ENCODE assay signal across 5 cellular contexts in the genomic region with DNA sequence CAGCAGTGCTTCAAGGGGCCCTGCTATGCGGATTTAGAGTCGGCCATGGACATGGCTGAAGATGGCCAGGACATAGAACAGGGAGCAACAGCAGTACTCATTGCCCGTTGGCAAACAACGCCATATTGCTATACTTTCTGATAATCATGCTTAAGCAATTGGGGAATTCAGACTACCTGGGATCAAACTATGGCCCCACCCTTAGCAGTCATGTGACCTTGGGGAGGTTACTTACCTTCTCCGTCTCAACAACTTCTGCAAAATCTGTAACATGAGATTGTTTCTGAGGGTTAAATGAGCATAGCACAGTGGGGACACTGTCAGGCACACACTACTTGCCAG.
DNase-seq lines count a peak whose midpoint lies in the region; ATAC-seq, FAIRE-seq and TF ChIP-seq lines count a peak whose summit lies in the region.
"Not testable (repeated sequence)": the region's sequence is repeated elsewhere in the genome, so short reads cannot be mapped to it uniquely, and the experiment has no call there.

No MANE protein-coding gene starts in this region.

- not testable (repeated sequence) for H3K27me3 ChIP-seq in CD4-positive, alpha-beta T cell (ENCODE audit: control insufficient read depth, insufficient read depth, low read length)
- H3K27me3 ChIP-seq in K562 (ENCODE audit: control insufficient read depth in 2 of 2, insufficient read depth in 2 of 2, low read length in 2 of 2), result peaks cover 8 to 13% of the 10 kb centered on the region in 2 experiments
- H3K27me3 ChIP-seq in neutrophil, result peaks cover 11% of the 10 kb centered on the region

- intact Hi-C loops in CD4-positive, alpha-beta T cell (cut with DNase I, micrococcal nuclease); K562 (cut with micrococcal nuclease): not testable (repeated sequence)

- peaks cover 17% of the 10 kb centered on the region for H3K4me1 Mint-ChIP-seq in CD4-positive, alpha-beta T cell (ENCODE audit: low read depth)
- peaks cover 14% of the 10 kb centered on the region for H3K4me1 Mint-ChIP-seq in type B pancreatic cell (ENCODE audit: unreplicated experiment)

- not testable (repeated sequence) for H3K4me2 ChIP-seq in K562 (ENCODE audit: insufficient read depth, low read length)

- TF ChIP-seq POLR2A in K562 (conservative IDR thresholded peaks at IDR 0.05), result not testable (repeated sequence)

- H2AFZ ChIP-seq in K562 (ENCODE audit: low read depth, low read length), result not testable (repeated sequence)

- in situ Hi-C loops in GM13976 (cut with MboI; ENCODE audit: low sequenced_read_pairs, unreplicated experiment) (loop anchor here (5.0 kb wide), 2 partner anchors 174 to 1274 kb away; partner anchors contain the start of gene ZNF488), K562 (cut with MboI) (loop anchor here (5.0 kb wide), 3 partner anchors 59 to 1274 kb away; partner anchors contain the start of gene ZNF488)

- not testable (repeated sequence) for H3K36me3 ChIP-seq in K562 (ENCODE audit: control insufficient read depth, insufficient read depth, low read length); neutrophil

- not testable (repeated sequence) for H3K4me3 ChIP-seq in K562
- H3K4me3 ChIP-seq in neutrophil (ENCODE audit: low read depth in 1 of 2, low read length in 1 of 2), result peak overlapping the region in 1 of 2 experiments; percentile 67

- not testable (repeated sequence) for H3K36me3 Mint-ChIP-seq in CD4-positive, alpha-beta T cell (ENCODE audit: low read depth); type B pancreatic cell

- TF ChIP-seq CTCF in CD4-positive, alpha-beta T cell (IDR thresholded peaks at IDR 0.05); GM13976 (IDR thresholded peaks at IDR 0.05; ENCODE audit: borderline replicate concordance, control extremely low read depth, extremely low read depth, insufficient read depth, missing control alignments); K562 (IDR thresholded peaks at IDR 0.05 in 2 of 3, conservative IDR thresholded peaks at IDR 0.05 in 1 of 3; ENCODE audit: insufficient read depth in 2 of 3, low read depth in 1 of 3, low read length in 3 of 3); neutrophil (IDR thresholded peaks at IDR 0.05); type B pancreatic cell (conservative IDR thresholded peaks at IDR 0.05): not testable (repeated sequence)

- peak overlapping the region; percentile 89 for H3K4me3 Mint-ChIP-seq in CD4-positive, alpha-beta T cell
- H3K4me3 Mint-ChIP-seq in type B pancreatic cell, result peak overlapping the region; percentile 22

- CTCF ChIA-PET in CD4-positive, alpha-beta T cell (lab: Charles Lee); K562 (lab: Yijun Ruan, JAX; ENCODE audit: low intra/inter-chr PET ratio): not testable (repeated sequence)

- H3K27me3 Mint-ChIP-seq in CD4-positive, alpha-beta T cell, result not testable (repeated sequence)
- H3K27me3 Mint-ChIP-seq in type B pancreatic cell, result peaks cover 19% of the 10 kb centered on the region

- not testable (repeated sequence) for H3K27ac Mint-ChIP-seq in CD4-positive, alpha-beta T cell; type B pancreatic cell

- TF ChIP-seq RAD21 in K562 (CRISPR knock-in tag; conservative IDR thresholded peaks at IDR 0.05 in 1 of 2, IDR thresholded peaks at IDR 0.05 in 1 of 2), result not testable (repeated sequence)

- not testable (repeated sequence) for TF ChIP-seq EP300 in K562 (IDR thresholded peaks at IDR 0.05; ENCODE audit: low read length)

- H3K27ac ChIP-seq in CD4-positive, alpha-beta T cell (ENCODE audit: low read depth, low read length); K562 (ENCODE audit: extremely low read depth, low read depth, low read length): not testable (repeated sequence)
- H3K27ac ChIP-seq in neutrophil, result peak overlapping the region; percentile 27

- FAIRE-seq in K562 (lab: Jason Lieb, UNC), result not testable (repeated sequence)

- H3K9ac ChIP-seq in K562 (ENCODE audit: insufficient read depth in 1 of 2, low read depth in 2 of 2, low read length in 2 of 2), result not testable (repeated sequence)

- H3K9me3 ChIP-seq in CD4-positive, alpha-beta T cell (ENCODE audit: control insufficient read depth, low read length); K562 (replicated peaks; ENCODE audit: control insufficient read depth, insufficient read depth, low read depth, low read length); neutrophil: not testable (repeated sequence)

- DNase-seq in CD4-positive, alpha-beta T cell; K562 (ENCODE audit: extremely low read depth in 1 of 4, low spot score in 3 of 4); type B pancreatic cell (ENCODE audit: extremely low spot score, unreplicated experiment): not testable (repeated sequence)
- peak; percentile 3 for DNase-seq in GM13976 (ENCODE audit: low spot score)

- peaks cover 0 to 20% of the 10 kb centered on the region in 2 experiments; a peak in 3 of 5 replicates for H3K4me1 ChIP-seq in K562 (replicated peaks in 1 of 2; ENCODE audit: control insufficient read depth in 2 of 2, insufficient read depth in 2 of 2, low read length in 2 of 2)
- H3K4me1 ChIP-seq in neutrophil (ENCODE audit: control insufficient read depth in 1 of 2, insufficient read depth in 1 of 2, low read depth in 1 of 2, low read length in 1 of 2), result peaks cover 17 to 32% of the 10 kb centered on the region in 2 experiments

- not testable (repeated sequence) for BruUV-seq in K562 (replicated peaks; lab: Mats Ljungman, UMichigan)

- WGBS in K562 (ENCODE audit: insufficient coverage, low coverage, missing lambda C conversion rate), result 33% methylated on average over 4 of the region's 5 CpGs

- not testable (repeated sequence) for ATAC-seq in CD4-positive, alpha-beta T cell (ENCODE audit: poor library complexity); K562

- not testable (repeated sequence) for H3K9me1 ChIP-seq in K562 (ENCODE audit: control insufficient read depth, insufficient read depth, low read length)

- H3K79me2 ChIP-seq in K562 (ENCODE audit: control insufficient read depth, insufficient read depth, low read length), result not testable (repeated sequence)

- POLR2A ChIA-PET in CD4-positive, alpha-beta T cell (lab: Charles Lee), result interaction anchor here (2.5 kb wide), 1 partner anchor 175 kb away, joined by 13 read pairs; no protein-coding TSS in a partner anchor
- POLR2A ChIA-PET in K562 (lab: Yijun Ruan, JAX), result not testable (repeated sequence)

- not testable (repeated sequence) for H4K20me1 ChIP-seq in K562 (replicated peaks; ENCODE audit: control insufficient read depth, insufficient read depth, low read length)

- H3K9me3 Mint-ChIP-seq in CD4-positive, alpha-beta T cell; type B pancreatic cell: not testable (repeated sequence)

TF ChIP-seq in K562, 482 proteins besides CTCF, POLR2A, EP300 and RAD21:
- TF ChIP-seq CEBPB (tag; IDR thresholded peaks at IDR 0.05), result peak; percentile 16; the same call in 1 of the 2 replicates
- peak; percentile 61 for TF ChIP-seq RAD51 (IDR thresholded peaks at IDR 0.05; ENCODE audit: borderline replicate concordance, low read depth)
- TF ChIP-seq TOE1 (IDR thresholded peaks at IDR 0.05; ENCODE audit: borderline replicate concordance), result peak; percentile 42; the same call in 1 of the 2 replicates
- not testable (repeated sequence) for TF ChIP-seq TOE1 (CRISPR knock-in tag; IDR thresholded peaks at IDR 0.05; ENCODE audit: borderline replicate concordance, low read depth)
- TF ChIP-seq TFE3 (CRISPR knock-in tag; IDR thresholded peaks at IDR 0.05), result peak; percentile 72
